In the genomic region with DNA sequence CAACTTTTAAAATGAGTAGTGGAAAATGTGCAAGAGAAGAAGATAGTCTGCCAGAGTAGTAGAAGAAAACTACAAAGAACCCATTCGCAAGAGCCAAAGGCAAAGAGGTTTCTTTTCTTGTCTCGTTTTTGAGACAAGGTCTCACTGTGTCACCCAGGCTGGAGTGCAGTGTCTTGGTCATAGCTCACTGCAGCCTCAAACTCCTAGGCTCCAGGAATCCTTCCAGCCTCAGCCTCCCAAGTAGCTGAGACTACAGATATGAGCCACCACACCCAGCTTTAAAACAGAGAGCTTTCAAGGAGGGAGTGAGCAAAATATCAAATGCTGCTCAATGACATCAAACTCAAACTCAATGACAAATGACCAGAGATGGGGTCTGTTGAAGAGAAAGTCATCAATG, we compare ENCODE assay signal across 23 cellular contexts. TPM values are rescaled to one million over a fixed set of nuclear protein-coding genes. Genes with fewer than 3 reads are reported as not detected.
DNase-seq lines count a peak whose midpoint lies in the region; ATAC-seq, FAIRE-seq and TF ChIP-seq lines count a peak whose summit lies in the region.
"Had no signal": no experiment of that assay in that cellular context is flagged by ENCODE, and none has a peak within 500 bp of the region (broad histone marks: within the 10 kb centered on the region; RNA-seq: fewer than 3 reads in every experiment).

No MANE protein-coding gene starts in this region.

- no peak overlapping the region for H3K4me3 ChIP-seq in K562
- H3K4me3 ChIP-seq: Peyer's patch had no signal

- no peaks in the 10 kb centered on the region for H4K20me1 ChIP-seq in K562 (replicated peaks; ENCODE audit: control insufficient read depth, insufficient read depth, low read length)

- POLR2A ChIA-PET in activated CD8-positive, alpha-beta T cell treated with anti-CD3 and anti-CD28 coated beads for 36 hours (lab: Charles Lee), result interaction anchor here (1.0 to 1.2 kb wide), 3 partner anchors 9 to 14 kb away, joined by 3 read pairs; a partner anchor contains a TSS
- POLR2A ChIA-PET in activated CD8-positive, alpha-beta T cell treated with anti-CD3 and anti-CD28 coated beads, Interleukin-2, amount 10 ng/mL, durations not matched to agents 7 days and 5 days (lab: Charles Lee), result no interaction called here
- POLR2A ChIA-PET in K562 (lab: Yijun Ruan, JAX), result interaction anchor here (0.8 to 0.9 kb wide), 2 partner anchors 13 to 16 kb away, joined by 4 read pairs; no protein-coding TSS in a partner anchor

- no peak overlapping the region for H3K9ac ChIP-seq in K562 (ENCODE audit: insufficient read depth in 1 of 2, low read depth in 2 of 2, low read length in 2 of 2)

- H3K9me3 Mint-ChIP-seq in activated CD8-positive, alpha-beta T cell treated with anti-CD3 and anti-CD28 coated beads for 36 hours, result peaks cover 10% of the 10 kb centered on the region
- H3K9me3 Mint-ChIP-seq in activated CD8-positive, alpha-beta T cell treated with anti-CD3 and anti-CD28 coated beads, Interleukin-2, amount 10 ng/mL, durations not matched to agents 7 days and 5 days (ENCODE audit: insufficient read depth), result no peaks in the 10 kb centered on the region
- H3K9me3 Mint-ChIP-seq in activated T-helper 1 cell treated with anti-CD3 and anti-CD28 coated beads, Interleukin-12 subunit alpha, Interleukin-12 subunit beta, Interleukin-2, Interleukin-4 antibody, amounts not matched to agents 30 ng/mL and 10 ng/mL and 1 ng/mL, durations not matched to agents 14 hours and 24 hours and 36 hours, result peaks cover 14% of the 10 kb centered on the region
- H3K9me3 Mint-ChIP-seq: CD4-positive, alpha-beta T cell had no signal

- in situ Hi-C loops in K562 (cut with MboI), result no loop called here

- no TSS peak for BruUV-seq in K562 (replicated peaks; lab: Mats Ljungman, UMichigan)

- CTCF ChIA-PET in activated CD8-positive, alpha-beta T cell treated with anti-CD3 and anti-CD28 coated beads for 36 hours (lab: Charles Lee), result interaction anchor here (1.4 to 2.6 kb wide), 4 partner anchors 14 to 38 kb away, joined by 3 to 16 read pairs (median 6); no protein-coding TSS in a partner anchor
- CTCF ChIA-PET in activated CD8-positive, alpha-beta T cell treated with anti-CD3 and anti-CD28 coated beads, Interleukin-2, amount 10 ng/mL, durations not matched to agents 7 days and 5 days (lab: Charles Lee), result interaction anchor here (0.8 to 1.9 kb wide), 3 partner anchors 14 to 36 kb away, joined by 3 to 7 read pairs (median 4); no protein-coding TSS in a partner anchor
- CTCF ChIA-PET in K562 (lab: Yijun Ruan, JAX; ENCODE audit: low intra/inter-chr PET ratio), result no interaction called here

- peaks cover 0 to 3% of the 10 kb centered on the region in 2 experiments; a peak in 2 of 5 replicates for H3K4me1 ChIP-seq in K562 (replicated peaks in 1 of 2; ENCODE audit: control insufficient read depth in 2 of 2, insufficient read depth in 2 of 2, low read length in 2 of 2)
- H3K4me1 ChIP-seq: Caco-2, Peyer's patch had no signal

- no peak for TF ChIP-seq EP300 in K562 (IDR thresholded peaks at IDR 0.05; ENCODE audit: low read length)

- no peaks in the 10 kb centered on the region for H3K27me3 ChIP-seq in K562 (ENCODE audit: control insufficient read depth in 2 of 2, insufficient read depth in 2 of 2, low read length in 2 of 2)
- H3K27me3 ChIP-seq: Peyer's patch had no signal

- peaks cover 11% of the 10 kb centered on the region for H3K36me3 Mint-ChIP-seq in activated CD8-positive, alpha-beta T cell treated with anti-CD3 and anti-CD28 coated beads for 36 hours (ENCODE audit: low read depth)
- H3K36me3 Mint-ChIP-seq in activated CD8-positive, alpha-beta T cell treated with anti-CD3 and anti-CD28 coated beads, Interleukin-2, amount 10 ng/mL, durations not matched to agents 7 days and 5 days (ENCODE audit: low read depth), result peaks cover 21% of the 10 kb centered on the region
- H3K36me3 Mint-ChIP-seq in activated T-helper 1 cell treated with anti-CD3 and anti-CD28 coated beads, Interleukin-12 subunit alpha, Interleukin-12 subunit beta, Interleukin-2, Interleukin-4 antibody, amounts not matched to agents 30 ng/mL and 10 ng/mL and 1 ng/mL, durations not matched to agents 14 hours and 24 hours and 36 hours (ENCODE audit: low read depth), result peaks cover 44% of the 10 kb centered on the region

- H3K27ac Mint-ChIP-seq in activated CD8-positive, alpha-beta T cell treated with anti-CD3 and anti-CD28 coated beads for 36 hours, result peak overlapping the region; percentile 52
- no peak overlapping the region for H3K27ac Mint-ChIP-seq in activated CD8-positive, alpha-beta T cell treated with anti-CD3 and anti-CD28 coated beads, Interleukin-2, amount 10 ng/mL, durations not matched to agents 7 days and 5 days
- H3K27ac Mint-ChIP-seq in activated T-helper 1 cell treated with anti-CD3 and anti-CD28 coated beads, Interleukin-12 subunit alpha, Interleukin-12 subunit beta, Interleukin-2, Interleukin-4 antibody, amounts not matched to agents 30 ng/mL and 10 ng/mL and 1 ng/mL, durations not matched to agents 14 hours and 24 hours and 36 hours, result peak overlapping the region; percentile 98
- H3K27ac Mint-ChIP-seq: CD4-positive, alpha-beta T cell had no signal

- no peaks in the 10 kb centered on the region for H3K9me3 ChIP-seq in K562 (replicated peaks; ENCODE audit: control insufficient read depth, insufficient read depth, low read depth, low read length)
- H3K9me3 ChIP-seq: Caco-2, Peyer's patch had no signal

- no peak overlapping the region for H3K4me3 Mint-ChIP-seq in activated CD8-positive, alpha-beta T cell treated with anti-CD3 and anti-CD28 coated beads for 36 hours
- H3K4me3 Mint-ChIP-seq in activated CD8-positive, alpha-beta T cell treated with anti-CD3 and anti-CD28 coated beads, Interleukin-2, amount 10 ng/mL, durations not matched to agents 7 days and 5 days, result no peak overlapping the region
- peak overlapping the region; percentile 76 for H3K4me3 Mint-ChIP-seq in activated T-helper 1 cell treated with anti-CD3 and anti-CD28 coated beads, Interleukin-12 subunit alpha, Interleukin-12 subunit beta, Interleukin-2, Interleukin-4 antibody, amounts not matched to agents 30 ng/mL and 10 ng/mL and 1 ng/mL, durations not matched to agents 14 hours and 24 hours and 36 hours
- H3K4me3 Mint-ChIP-seq: CD4-positive, alpha-beta T cell had no signal

- no peak for ATAC-seq in activated CD8-positive, alpha-beta T cell treated with anti-CD3 and anti-CD28 coated beads for 36 hours
- ATAC-seq in activated CD8-positive, alpha-beta T cell treated with anti-CD3 and anti-CD28 coated beads, Interleukin-2, amount 10 ng/mL, durations not matched to agents 7 days and 5 days, result no peak
- ATAC-seq in K562 (peak; percentile 61), GM19452 (IDR thresholded peaks at IDR 0.05; ENCODE audit: unreplicated experiment) (no peak)

- no peak overlapping the region for H3K27ac ChIP-seq in K562 (ENCODE audit: extremely low read depth, low read depth, low read length)
- H3K27ac ChIP-seq: Peyer's patch had no signal

- no peak for TF ChIP-seq CTCF in activated CD8-positive, alpha-beta T cell treated with anti-CD3 and anti-CD28 coated beads for 36 hours (IDR thresholded peaks at IDR 0.05)
- no peak for TF ChIP-seq CTCF in K562 (IDR thresholded peaks at IDR 0.05 in 2 of 3, conservative IDR thresholded peaks at IDR 0.05 in 1 of 3; ENCODE audit: insufficient read depth in 2 of 3, low read depth in 1 of 3, low read length in 3 of 3)
- TF ChIP-seq CTCF in GM20000 (IDR thresholded peaks at IDR 0.05; ENCODE audit: extremely low read depth, missing control alignments), result no peak

- no peaks in the 10 kb centered on the region for H3K9me1 ChIP-seq in K562 (ENCODE audit: control insufficient read depth, insufficient read depth, low read length)

- peak overlapping the region; percentile 47 for H2AFZ ChIP-seq in K562 (ENCODE audit: low read depth, low read length)

- H3K36me3 ChIP-seq in K562 (ENCODE audit: control insufficient read depth, insufficient read depth, low read length), result no peaks in the 10 kb centered on the region
- H3K36me3 ChIP-seq: Peyer's patch had no signal

- intact Hi-C loops in activated CD8-positive, alpha-beta T cell treated with anti-CD3 and anti-CD28 coated beads for 36 hours (cut with micrococcal nuclease), result loop anchor here (2.0 kb wide), 1 partner anchor 37 kb away; no protein-coding TSS in a partner anchor
- intact Hi-C loops in activated T-helper 1 cell treated with anti-CD3 and anti-CD28 coated beads, Interleukin-12 subunit alpha, Interleukin-12 subunit beta, Interleukin-2, Interleukin-4 antibody, amounts not matched to agents 30 ng/mL and 10 ng/mL and 1 ng/mL, durations not matched to agents 14 hours and 24 hours and 36 hours (cut with micrococcal nuclease), result loop anchor here (1.0 to 10.0 kb wide), 4 partner anchors 15 to 1781 kb away; a partner anchor contains a TSS
- intact Hi-C loops in K562 (cut with micrococcal nuclease), result no loop called here

- H3K79me2 ChIP-seq in K562 (ENCODE audit: control insufficient read depth, insufficient read depth, low read length), result no peaks in the 10 kb centered on the region

- WGBS in K562 (ENCODE audit: insufficient coverage, low coverage, missing lambda C conversion rate), result 17% methylated on average over 2 of the region's 2 CpGs

- H3K4me2 ChIP-seq in K562 (ENCODE audit: insufficient read depth, low read length), result no peak overlapping the region

- no peak for TF ChIP-seq POLR2A in K562 (conservative IDR thresholded peaks at IDR 0.05)

- FAIRE-seq in K562 (lab: Jason Lieb, UNC), result no peak
- FAIRE-seq: A204.1, G401.6, H1 had no signal

- no peak for DNase-seq in activated CD8-positive, alpha-beta T cell treated with anti-CD3 and anti-CD28 coated beads for 36 hours
- no peak for DNase-seq in activated CD8-positive, alpha-beta T cell treated with anti-CD3 and anti-CD28 coated beads, Interleukin-2, amount 10 ng/mL, durations not matched to agents 7 days and 5 days
- peak; percentile 50 for DNase-seq in stimulated activated CD4-positive, alpha-beta T cell treated with anti-CD3 and anti-CD28 coated beads, Interleukin-1b, Interleukin-23, amount 100 ng/mL, for 48 hours
- DNase-seq in stimulated activated CD4-positive, alpha-beta T cell treated with anti-CD3 and anti-CD28 coated beads, Interleukin-2, amount 100 ng/mL, for 48 hours, result no peak
- DNase-seq in activated T-helper 1 cell treated with anti-CD3 and anti-CD28 coated beads, Interleukin-12 subunit alpha, Interleukin-12 subunit beta, Interleukin-2, Interleukin-4 antibody, amounts not matched to agents 30 ng/mL and 10 ng/mL and 1 ng/mL, durations not matched to agents 14 hours and 24 hours and 36 hours (ENCODE audit: low spot score), result no peak
- DNase-seq in K562 (ENCODE audit: extremely low read depth in 1 of 4, low spot score in 3 of 4) (peak in 1 of 4 experiments; percentile 28), GM20000 (ENCODE audit: low spot score) (no peak)
- DNase-seq: Caco-2; CD4-positive, alpha-beta T cell; MM.1S; NCI-H1092; NCI-H146; NCI-H2029 treated with DMSO at 0.1 percent for 48 hours; NCI-H2171 treated with DMSO at 0.1 percent for 48 hours; NCI-H446 treated with DMSO at 0.1 percent for 48 hours; NCI-H69; Peyer's patch had no signal

- peaks cover 54% of the 10 kb centered on the region for H3K4me1 Mint-ChIP-seq in activated CD8-positive, alpha-beta T cell treated with anti-CD3 and anti-CD28 coated beads for 36 hours (ENCODE audit: low read depth)
- H3K4me1 Mint-ChIP-seq in activated CD8-positive, alpha-beta T cell treated with anti-CD3 and anti-CD28 coated beads, Interleukin-2, amount 10 ng/mL, durations not matched to agents 7 days and 5 days (ENCODE audit: low read depth), result peaks cover 38% of the 10 kb centered on the region
- peaks cover 67% of the 10 kb centered on the region for H3K4me1 Mint-ChIP-seq in activated T-helper 1 cell treated with anti-CD3 and anti-CD28 coated beads, Interleukin-12 subunit alpha, Interleukin-12 subunit beta, Interleukin-2, Interleukin-4 antibody, amounts not matched to agents 30 ng/mL and 10 ng/mL and 1 ng/mL, durations not matched to agents 14 hours and 24 hours and 36 hours (ENCODE audit: low read depth)

- H3K27me3 Mint-ChIP-seq in activated CD8-positive, alpha-beta T cell treated with anti-CD3 and anti-CD28 coated beads for 36 hours, result peaks cover 2% of the 10 kb centered on the region
- peaks cover 8% of the 10 kb centered on the region for H3K27me3 Mint-ChIP-seq in activated CD8-positive, alpha-beta T cell treated with anti-CD3 and anti-CD28 coated beads, Interleukin-2, amount 10 ng/mL, durations not matched to agents 7 days and 5 days (ENCODE audit: low read depth)
- H3K27me3 Mint-ChIP-seq in activated T-helper 1 cell treated with anti-CD3 and anti-CD28 coated beads, Interleukin-12 subunit alpha, Interleukin-12 subunit beta, Interleukin-2, Interleukin-4 antibody, amounts not matched to agents 30 ng/mL and 10 ng/mL and 1 ng/mL, durations not matched to agents 14 hours and 24 hours and 36 hours (ENCODE audit: insufficient read depth), result no peaks in the 10 kb centered on the region
- H3K27me3 Mint-ChIP-seq: CD4-positive, alpha-beta T cell had no signal

- TF ChIP-seq RAD21 in K562 (CRISPR knock-in tag; conservative IDR thresholded peaks at IDR 0.05 in 1 of 2, IDR thresholded peaks at IDR 0.05 in 1 of 2), result no peak

RNA-seq across cellular contexts. Expression of a gene that starts 9.5 kb away (rescaled TPM):
- 1 to 10 TPM; 1.0 to 1.2 TPM for total RNA-seq in activated CD8-positive, alpha-beta T cell treated with anti-CD3 and anti-CD28 coated beads for 36 hours
- under 1 TPM; 0.45 to 0.47 TPM for total RNA-seq in activated CD8-positive, alpha-beta T cell treated with anti-CD3 and anti-CD28 coated beads, Interleukin-2, amount 10 ng/mL, durations not matched to agents 7 days and 5 days
- total RNA-seq in activated T-helper 1 cell treated with anti-CD3 and anti-CD28 coated beads, Interleukin-12 subunit alpha, Interleukin-12 subunit beta, Interleukin-2, Interleukin-4 antibody, amounts not matched to agents 30 ng/mL and 10 ng/mL and 1 ng/mL, durations not matched to agents 14 hours and 24 hours and 36 hours, result 13.3 and 14.1 TPM in 2 replicates
- total RNA-seq in K562 (2011; cell fraction: chromatin; rRNA removed; ENCODE audit: low replicate concordance), result 7.6 and 32.5 TPM in 2 replicates
- 3.3 and 8.6 TPM in 2 replicates for total RNA-seq in K562 (2011; cell fraction: nucleolus; rRNA removed)
- total RNA-seq in K562 (2011; cell fraction: nucleoplasm; rRNA removed), result 12.7 and 14.7 TPM in 2 replicates
- total RNA-seq in K562 (2014; rRNA removed) (22.8 and 23.0 TPM in 2 replicates), K562 (2014; rRNA removed; fragmentation: Illumina TruSeq; extraction: Trizol) (50.3 and 64.1 TPM in 2 replicates), K562 (2015; rRNA removed; fragmentation: Illumina TruSeq; extraction: Trizol) (51.0 and 52.7 TPM in 2 replicates), K562 (2021) (23.8 and 24.7 TPM in 2 replicates)
- polyA plus RNA-seq in K562 (2011; rRNA removed) (4.4 and 25.7 TPM in 2 replicates), K562 (2014; fragmentation: Illumina TruSeq; extraction: Trizol) (34.8 and 38.9 TPM in 2 replicates), K562 (2014; fragmentation: Nextera tagmentation; extraction: Ambion mirVana) (1 to 10 TPM; 5.5 to 7.0 TPM), K562 (2014; rRNA removed) (17.2 and 22.0 TPM in 2 replicates)
- polyA plus RNA-seq in K562 (2011; cell fraction: cytosol; rRNA removed), result 0.69 and 13.2 TPM in 2 replicates
- 0.92 and 9.7 TPM in 2 replicates for polyA plus RNA-seq in K562 (2011; cell fraction: nucleus; rRNA removed)
- polyA plus RNA-seq in K562 (2012), result 13.3 and 38.2 TPM in 2 replicates
- polyA minus RNA-seq in K562 (2011; rRNA and poly(A)+ RNA removed), result 5.8 and 59.8 TPM in 2 replicates
- polyA minus RNA-seq in K562 (2011; cell fraction: cytosol; rRNA and poly(A)+ RNA removed), result 2.8 and 10.3 TPM in 2 replicates
- polyA minus RNA-seq in K562 (2011; cell fraction: nucleus; rRNA and poly(A)+ RNA removed), result 1.2 and 25.8 TPM in 2 replicates
- total RNA-seq: Caco-2, H1, LHCN-M2 had no signal
- polyA plus RNA-seq: BJ, H1 had no signal

RNA-seq across cellular contexts. Expression of a gene that starts 40.9 kb away (rescaled TPM):
- total RNA-seq in activated CD8-positive, alpha-beta T cell treated with anti-CD3 and anti-CD28 coated beads for 36 hours, result not detected
- total RNA-seq in activated CD8-positive, alpha-beta T cell treated with anti-CD3 and anti-CD28 coated beads, Interleukin-2, amount 10 ng/mL, durations not matched to agents 7 days and 5 days, result not detected
- total RNA-seq in activated T-helper 1 cell treated with anti-CD3 and anti-CD28 coated beads, Interleukin-12 subunit alpha, Interleukin-12 subunit beta, Interleukin-2, Interleukin-4 antibody, amounts not matched to agents 30 ng/mL and 10 ng/mL and 1 ng/mL, durations not matched to agents 14 hours and 24 hours and 36 hours, result not detected in 2 replicates
- not detected in 2 replicates for total RNA-seq in K562 (2011; cell fraction: chromatin; rRNA removed; ENCODE audit: low replicate concordance)
- not detected in 2 replicates for total RNA-seq in K562 (2011; cell fraction: nucleolus; rRNA removed)
- total RNA-seq in K562 (2011; cell fraction: nucleoplasm; rRNA removed), result not detected in 2 replicates
- total RNA-seq in K562 (2014; rRNA removed) (not detected in 2 replicates), K562 (2014; rRNA removed; fragmentation: Illumina TruSeq; extraction: Trizol) (not detected in 2 replicates), K562 (2015; rRNA removed; fragmentation: Illumina TruSeq; extraction: Trizol) (not detected in 2 replicates), K562 (2021) (0.18 TPM in 1 of 2 replicates, not detected in the other)
- polyA plus RNA-seq in K562 (2011; rRNA removed) (not detected in 2 replicates), K562 (2014; fragmentation: Illumina TruSeq; extraction: Trizol) (not detected in 2 replicates), K562 (2014; fragmentation: Nextera tagmentation; extraction: Ambion mirVana) (not detected), K562 (2014; rRNA removed) (not detected in 2 replicates)
- not detected in 2 replicates for polyA plus RNA-seq in K562 (2011; cell fraction: cytosol; rRNA removed)
- not detected in 2 replicates for polyA plus RNA-seq in K562 (2011; cell fraction: nucleus; rRNA removed)
- polyA plus RNA-seq in K562 (2012), result not detected in 2 replicates
- not detected in 2 replicates for polyA minus RNA-seq in K562 (2011; rRNA and poly(A)+ RNA removed)
- polyA minus RNA-seq in K562 (2011; cell fraction: cytosol; rRNA and poly(A)+ RNA removed), result not detected in 2 replicates
- polyA minus RNA-seq in K562 (2011; cell fraction: nucleus; rRNA and poly(A)+ RNA removed), result not detected in 2 replicates
- total RNA-seq: Caco-2; CD4-positive, alpha-beta T cell; H1; LHCN-M2; Peyer's patch had no signal
- polyA plus RNA-seq: BJ, H1 had no signal
